In the genomic region with DNA sequence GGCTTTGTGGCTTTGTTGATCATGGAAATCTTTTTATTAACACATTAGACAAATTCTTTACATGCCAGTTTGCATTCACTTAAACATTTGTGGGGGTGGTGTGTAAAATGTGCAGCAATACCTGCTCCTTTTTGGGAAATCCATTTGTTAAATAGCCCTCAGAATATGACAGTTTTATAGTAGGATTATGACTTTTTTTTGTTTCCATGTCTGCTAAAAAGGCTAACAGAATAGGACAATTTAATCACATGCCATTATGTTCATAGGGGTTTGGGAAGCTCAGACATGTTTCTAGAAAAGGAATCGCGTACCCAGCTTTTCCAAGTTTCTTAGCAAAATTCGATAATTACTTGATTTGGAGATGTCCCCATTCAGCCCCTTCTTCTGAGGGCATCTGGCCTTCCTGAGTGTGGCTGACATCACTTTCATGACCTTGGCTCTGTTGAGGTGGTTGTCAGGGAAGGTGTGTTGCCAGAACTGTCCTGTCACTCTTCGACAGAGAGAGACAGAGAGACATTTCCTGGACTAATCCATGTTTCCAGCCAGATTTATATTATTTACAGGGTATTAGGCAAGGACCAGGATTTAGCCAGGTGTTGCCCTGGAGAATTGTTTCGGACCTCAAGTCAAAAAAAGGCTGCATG, we compare ENCODE assay signal across 1 cellular context.
TF ChIP-seq lines count a peak whose summit lies in the region.

No MANE protein-coding gene starts in this region.

TF ChIP-seq in GM23338, 12 proteins besides CTCF, POLR2A, EP300 and RAD21 (continued from another document):
- TF ChIP-seq, protein P1, sequence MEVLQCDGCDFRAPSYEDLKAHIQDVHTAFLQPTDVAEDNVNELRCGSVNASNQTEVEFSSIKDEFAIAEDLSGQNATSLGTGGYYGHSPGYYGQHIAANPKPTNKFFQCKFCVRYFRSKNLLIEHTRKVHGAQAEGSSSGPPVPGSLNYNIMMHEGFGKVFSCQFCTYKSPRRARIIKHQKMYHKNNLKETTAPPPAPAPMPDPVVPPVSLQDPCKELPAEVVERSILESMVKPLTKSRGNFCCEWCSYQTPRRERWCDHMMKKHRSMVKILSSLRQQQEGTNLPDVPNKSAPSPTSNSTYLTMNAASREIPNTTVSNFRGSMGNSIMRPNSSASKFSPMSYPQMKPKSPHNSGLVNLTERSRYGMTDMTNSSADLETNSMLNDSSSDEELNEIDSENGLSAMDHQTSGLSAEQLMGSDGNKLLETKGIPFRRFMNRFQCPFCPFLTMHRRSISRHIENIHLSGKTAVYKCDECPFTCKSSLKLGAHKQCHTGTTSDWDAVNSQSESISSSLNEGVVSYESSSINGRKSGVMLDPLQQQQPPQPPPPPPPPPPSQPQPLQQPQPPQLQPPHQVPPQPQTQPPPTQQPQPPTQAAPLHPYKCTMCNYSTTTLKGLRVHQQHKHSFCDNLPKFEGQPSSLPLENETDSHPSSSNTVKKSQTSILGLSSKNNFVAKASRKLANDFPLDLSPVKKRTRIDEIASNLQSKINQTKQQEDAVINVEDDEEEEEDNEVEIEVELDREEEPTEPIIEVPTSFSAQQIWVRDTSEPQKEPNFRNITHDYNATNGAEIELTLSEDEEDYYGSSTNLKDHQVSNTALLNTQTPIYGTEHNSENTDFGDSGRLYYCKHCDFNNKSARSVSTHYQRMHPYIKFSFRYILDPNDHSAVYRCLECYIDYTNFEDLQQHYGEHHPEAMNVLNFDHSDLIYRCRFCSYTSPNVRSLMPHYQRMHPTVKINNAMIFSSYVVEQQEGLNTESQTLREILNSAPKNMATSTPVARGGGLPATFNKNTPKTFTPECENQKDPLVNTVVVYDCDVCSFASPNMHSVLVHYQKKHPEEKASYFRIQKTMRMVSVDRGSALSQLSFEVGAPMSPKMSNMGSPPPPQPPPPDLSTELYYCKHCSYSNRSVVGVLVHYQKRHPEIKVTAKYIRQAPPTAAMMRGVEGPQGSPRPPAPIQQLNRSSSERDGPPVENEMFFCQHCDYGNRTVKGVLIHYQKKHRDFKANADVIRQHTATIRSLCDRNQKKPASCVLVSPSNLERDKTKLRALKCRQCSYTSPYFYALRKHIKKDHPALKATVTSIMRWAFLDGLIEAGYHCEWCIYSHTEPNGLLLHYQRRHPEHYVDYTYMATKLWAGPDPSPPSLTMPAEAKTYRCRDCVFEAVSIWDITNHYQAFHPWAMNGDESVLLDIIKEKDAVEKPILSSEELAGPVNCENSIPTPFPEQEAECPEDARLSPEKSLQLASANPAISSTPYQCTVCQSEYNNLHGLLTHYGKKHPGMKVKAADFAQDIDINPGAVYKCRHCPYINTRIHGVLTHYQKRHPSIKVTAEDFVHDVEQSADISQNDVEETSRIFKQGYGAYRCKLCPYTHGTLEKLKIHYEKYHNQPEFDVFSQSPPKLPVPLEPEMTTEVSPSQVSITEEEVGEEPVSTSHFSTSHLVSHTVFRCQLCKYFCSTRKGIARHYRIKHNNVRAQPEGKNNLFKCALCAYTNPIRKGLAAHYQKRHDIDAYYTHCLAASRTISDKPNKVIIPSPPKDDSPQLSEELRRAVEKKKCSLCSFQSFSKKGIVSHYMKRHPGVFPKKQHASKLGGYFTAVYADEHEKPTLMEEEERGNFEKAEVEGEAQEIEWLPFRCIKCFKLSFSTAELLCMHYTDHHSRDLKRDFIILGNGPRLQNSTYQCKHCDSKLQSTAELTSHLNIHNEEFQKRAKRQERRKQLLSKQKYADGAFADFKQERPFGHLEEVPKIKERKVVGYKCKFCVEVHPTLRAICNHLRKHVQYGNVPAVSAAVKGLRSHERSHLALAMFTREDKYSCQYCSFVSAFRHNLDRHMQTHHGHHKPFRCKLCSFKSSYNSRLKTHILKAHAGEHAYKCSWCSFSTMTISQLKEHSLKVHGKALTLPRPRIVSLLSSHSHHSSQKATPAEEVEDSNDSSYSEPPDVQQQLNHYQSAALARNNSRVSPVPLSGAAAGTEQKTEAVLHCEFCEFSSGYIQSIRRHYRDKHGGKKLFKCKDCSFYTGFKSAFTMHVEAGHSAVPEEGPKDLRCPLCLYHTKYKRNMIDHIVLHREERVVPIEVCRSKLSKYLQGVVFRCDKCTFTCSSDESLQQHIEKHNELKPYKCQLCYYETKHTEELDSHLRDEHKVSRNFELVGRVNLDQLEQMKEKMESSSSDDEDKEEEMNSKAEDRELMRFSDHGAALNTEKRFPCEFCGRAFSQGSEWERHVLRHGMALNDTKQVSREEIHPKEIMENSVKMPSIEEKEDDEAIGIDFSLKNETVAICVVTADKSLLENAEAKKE (CRISPR knock-in tag; IDR thresholded peaks at IDR 0.05): no peak
- TF ChIP-seq EZH2 (IDR thresholded peaks at IDR 0.05; ENCODE audit: low read depth, unreplicated experiment): no peak
